In genomic region chr19:42267644-42268141, GRCh38 we compare ENCODE assay signal across 7 cellular contexts. TPM values are rescaled to one million over a fixed set of nuclear protein-coding genes. Genes with fewer than 3 reads are reported as not detected.
A peak's percentile ranks its signal among the peaks of the same experiment; 100 is the strongest.
DNase-seq lines count a peak whose midpoint lies in the region; ATAC-seq and TF ChIP-seq lines count a peak whose summit lies in the region.
"Had no signal": no experiment of that assay in that cellular context is flagged by ENCODE, and none has a peak within 500 bp of the region (broad histone marks: within the 10 kb centered on the region; RNA-seq: fewer than 3 reads in every experiment).

No MANE protein-coding gene starts in this region.

- H3F3A ChIP-seq in OCI-LY1 (ENCODE audit: insufficient read depth, low read length): no peaks in the 10 kb centered on the region

- H3K4me1 Mint-ChIP-seq in type B pancreatic cell (ENCODE audit: unreplicated experiment): peaks cover 30% of the 10 kb centered on the region

- H3K4me3 ChIP-seq in OCI-LY1 (ENCODE audit: low read depth, low read length, poor library complexity, severe bottlenecking) (peak overlapping the region; percentile 81), iPS-18c (ENCODE audit: insufficient read depth, low read depth, low read length) (peak overlapping the region; percentile 97)

- no peaks in the 10 kb centered on the region for H3K9me2 ChIP-seq in OCI-LY1 (ENCODE audit: low read depth, low read length)

- no peak for TF ChIP-seq CTCF in 22Rv1 (IDR thresholded peaks at IDR 0.05)
- no peak for TF ChIP-seq CTCF in OCI-LY1 (IDR thresholded peaks at IDR 0.05; ENCODE audit: low read length)
- TF ChIP-seq CTCF in type B pancreatic cell (conservative IDR thresholded peaks at IDR 0.05): no peak

- H3K27me3 Mint-ChIP-seq in type B pancreatic cell: no peaks in the 10 kb centered on the region

- no peak for ATAC-seq in GM18909 (IDR thresholded peaks at IDR 0.05; ENCODE audit: poor library complexity, unreplicated experiment)
- no peak for ATAC-seq in GM21360 (IDR thresholded peaks at IDR 0.05; ENCODE audit: unreplicated experiment)

- H3K36me3 Mint-ChIP-seq in type B pancreatic cell: no peaks in the 10 kb centered on the region

- DNase-seq in type B pancreatic cell (ENCODE audit: extremely low spot score, unreplicated experiment): no peak

- H3K27ac ChIP-seq in 22Rv1 (peak overlapping the region; percentile 85), OCI-LY1 (ENCODE audit: low read depth, low read length, poor library complexity, severe bottlenecking) (no peak overlapping the region)

- peak overlapping the region; percentile 96 for H3K4me2 ChIP-seq in OCI-LY1 (ENCODE audit: low read length)

- H3K9me3 Mint-ChIP-seq in type B pancreatic cell: no peaks in the 10 kb centered on the region
- H3K9me3 Mint-ChIP-seq: nephron had no signal

- no peak overlapping the region for H3K27ac Mint-ChIP-seq in type B pancreatic cell
- H3K27ac Mint-ChIP-seq: nephron had no signal

- no peaks in the 10 kb centered on the region for H3K9me3 ChIP-seq in OCI-LY1 (ENCODE audit: low read length)
- H3K9me3 ChIP-seq in iPS-18c (ENCODE audit: control insufficient read depth, insufficient read depth, low read length): no peaks in the 10 kb centered on the region

- no peaks in the 10 kb centered on the region for H4K20me1 ChIP-seq in OCI-LY1 (ENCODE audit: insufficient read depth, low read length)

- peak overlapping the region; percentile 93 for H3K9ac ChIP-seq in OCI-LY1 (ENCODE audit: low read length)

- H3K79me2 ChIP-seq in OCI-LY1 (ENCODE audit: insufficient read depth, low read length): no peaks in the 10 kb centered on the region

- H3K36me3 ChIP-seq in OCI-LY1 (ENCODE audit: insufficient read depth, low read length): no peaks in the 10 kb centered on the region

- no peak overlapping the region for H3K4me3 Mint-ChIP-seq in type B pancreatic cell

- H3K4me1 ChIP-seq in OCI-LY1 (ENCODE audit: insufficient read depth, low read length, severe bottlenecking): peaks cover 30% of the 10 kb centered on the region

- H3K27me3 ChIP-seq in OCI-LY1 (ENCODE audit: insufficient read depth, low read length): no peaks in the 10 kb centered on the region

- 0 out of 2 replicates have a peak overlapping the region, but pooled peaks have one; percentile 68 for H2AFZ ChIP-seq in OCI-LY1 (ENCODE audit: low read length)

RNA-seq across cellular contexts. Expression of gene CIC, which starts 1.4 kb away (rescaled TPM):
- 44.8 and 70.3 TPM in 2 replicates for total RNA-seq in type B pancreatic cell (ENCODE audit: low replicate concordance)

RNA-seq across cellular contexts. Expression of gene ERF, which starts 12.8 kb away (rescaled TPM):
- 54.9 and 78.9 TPM in 2 replicates for total RNA-seq in type B pancreatic cell (ENCODE audit: low replicate concordance)

RNA-seq across cellular contexts. Expression of gene GSK3A, which starts 25.3 kb away (rescaled TPM):
- 43.5 and 49.1 TPM in 2 replicates for total RNA-seq in type B pancreatic cell (ENCODE audit: low replicate concordance)

RNA-seq across cellular contexts. Expression of gene PRR19, which starts 34.2 kb away (rescaled TPM):
- total RNA-seq in type B pancreatic cell (ENCODE audit: low replicate concordance): 2.2 and 2.4 TPM in 2 replicates

RNA-seq across cellular contexts. Expression of gene PAFAH1B3, which starts 34.7 kb away (rescaled TPM):
- total RNA-seq in type B pancreatic cell (ENCODE audit: low replicate concordance): 50.3 and 97.4 TPM in 2 replicates
